Comparison of ENCODE assay signal across 11 cellular contexts in the genomic region with DNA sequence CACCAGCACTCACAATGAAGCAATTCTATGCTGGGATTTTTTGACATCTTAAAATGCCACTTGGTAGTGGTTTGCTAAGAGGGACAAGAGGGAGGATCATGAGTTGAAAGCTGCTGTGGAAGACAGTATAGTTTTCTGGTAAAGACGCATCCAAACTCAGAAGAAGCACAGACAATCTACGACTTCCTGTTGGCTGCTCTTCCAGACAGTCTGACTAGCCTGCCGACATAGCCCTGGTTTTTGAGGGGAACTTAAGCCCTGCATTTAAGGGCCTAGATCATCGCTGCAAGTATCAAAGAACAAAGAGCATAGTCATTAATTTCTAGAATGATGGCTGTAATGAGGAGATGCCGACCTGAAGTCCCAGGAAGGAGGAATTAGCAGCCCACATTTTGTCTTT.
DNase-seq lines count a peak whose midpoint lies in the region; ATAC-seq and TF ChIP-seq lines count a peak whose summit lies in the region.
"Had no signal": no experiment of that assay in that cellular context is flagged by ENCODE, and none has a peak within 500 bp of the region (broad histone marks: within the 10 kb centered on the region; RNA-seq: fewer than 3 reads in every experiment).

No MANE protein-coding gene starts in this region.

- CTCF ChIA-PET in activated CD8-positive, alpha-beta memory T cell treated with anti-CD3 and anti-CD28 coated beads, Interleukin-2, amount 10 ng/mL, durations not matched to agents 7 days and 5 days (lab: Charles Lee) = interaction anchor here (0.8 to 8.9 kb wide), 17 partner anchors 17 to 241 kb away, joined by 3 to 197 read pairs (median 16); a partner anchor contains a TSS
- CTCF ChIA-PET in activated B cell treated with CpG ODN at 0.5 μM for 24 hours (lab: Charles Lee) = interaction anchor here (0.9 to 6.6 kb wide), 20 partner anchors 14 to 956 kb away, joined by 3 to 104 read pairs (median 8); a partner anchor contains a TSS

- H3K27ac ChIP-seq in GM23338 (ENCODE audit: low read depth) (no peak overlapping the region), tibial artery (no peak overlapping the region)
- H3K27ac ChIP-seq: cardiac muscle cell had no signal

- POLR2A ChIA-PET in activated B cell treated with CpG ODN at 0.5 μM for 24 hours (lab: Charles Lee) = interaction anchor here (1.3 to 3.6 kb wide), 2 partner anchors 101 to 163 kb away, joined by 15 to 23 read pairs; a partner anchor contains a TSS
- POLR2A ChIA-PET in naive thymus-derived CD8-positive, alpha-beta T cell (lab: Charles Lee) = interaction anchor here (0.8 to 15.2 kb wide), 13 partner anchors 10 to 263 kb away, joined by 3 to 442 read pairs (median 4); a partner anchor contains a TSS

- H3K36me3 Mint-ChIP-seq in activated CD8-positive, alpha-beta memory T cell treated with anti-CD3 and anti-CD28 coated beads, Interleukin-2, amount 10 ng/mL, durations not matched to agents 7 days and 5 days = peaks cover 2% of the 10 kb centered on the region
- H3K36me3 Mint-ChIP-seq in GM23338 (ENCODE audit: low read depth) (no peaks in the 10 kb centered on the region; the same call in 2 of the 3 replicates), activated B cell treated with CpG ODN at 0.5 μM for 24 hours (ENCODE audit: low read depth) (no peaks in the 10 kb centered on the region)
- no peaks in the 10 kb centered on the region for H3K36me3 Mint-ChIP-seq in naive thymus-derived CD8-positive, alpha-beta T cell

- DNase-seq in activated CD8-positive, alpha-beta memory T cell treated with anti-CD3 and anti-CD28 coated beads, Interleukin-2, amount 10 ng/mL, durations not matched to agents 7 days and 5 days = no peak
- DNase-seq in activated CD8-positive, alpha-beta memory T cell treated with anti-CD3 and anti-CD28 coated beads, Interleukin-2, amount 50 U/mL, for 4 hours = no peak
- no peak for DNase-seq in GM23338 (ENCODE audit: low spot score)
- DNase-seq in activated B cell treated with CpG ODN at 0.5 μM for 24 hours = no peak
- DNase-seq in naive thymus-derived CD8-positive, alpha-beta T cell = peak in 3 of 10 donors; percentile 14 to 38 (median 31)
- no peak for DNase-seq in tibial artery
- no peak for DNase-seq in mucosa of descending colon
- DNase-seq in DMS 273 (lab: John Stamatoyannopoulos, UW; ENCODE audit: unreplicated experiment) = no peak
- DNase-seq: hippocampal formation had no signal

- H3K36me3 ChIP-seq in GM23338 (ENCODE audit: insufficient read depth) (no peaks in the 10 kb centered on the region), tibial artery (no peaks in the 10 kb centered on the region), mucosa of descending colon (ENCODE audit: low read depth) (no peaks in the 10 kb centered on the region)
- H3K36me3 ChIP-seq: cardiac muscle cell had no signal

- H3K27me3 Mint-ChIP-seq in activated CD8-positive, alpha-beta memory T cell treated with anti-CD3 and anti-CD28 coated beads, Interleukin-2, amount 10 ng/mL, durations not matched to agents 7 days and 5 days = no peaks in the 10 kb centered on the region
- peaks cover 6% of the 10 kb centered on the region for H3K27me3 Mint-ChIP-seq in GM23338 (ENCODE audit: insufficient read depth, low read depth, poor library complexity)
- no peaks in the 10 kb centered on the region for H3K27me3 Mint-ChIP-seq in activated B cell treated with CpG ODN at 0.5 μM for 24 hours
- no peaks in the 10 kb centered on the region for H3K27me3 Mint-ChIP-seq in naive thymus-derived CD8-positive, alpha-beta T cell
- H3K27me3 Mint-ChIP-seq: effector memory CD8-positive, alpha-beta T cell had no signal

- no peaks in the 10 kb centered on the region for H3K9me3 Mint-ChIP-seq in activated CD8-positive, alpha-beta memory T cell treated with anti-CD3 and anti-CD28 coated beads, Interleukin-2, amount 10 ng/mL, durations not matched to agents 7 days and 5 days (ENCODE audit: low read depth)
- H3K9me3 Mint-ChIP-seq in GM23338 = no peaks in the 10 kb centered on the region
- no peaks in the 10 kb centered on the region for H3K9me3 Mint-ChIP-seq in activated B cell treated with CpG ODN at 0.5 μM for 24 hours
- no peaks in the 10 kb centered on the region for H3K9me3 Mint-ChIP-seq in naive thymus-derived CD8-positive, alpha-beta T cell
- H3K9me3 Mint-ChIP-seq: effector memory CD8-positive, alpha-beta T cell had no signal

- no peaks in the 10 kb centered on the region for H3K4me1 ChIP-seq in GM23338 (ENCODE audit: insufficient read depth)
- no peaks in the 10 kb centered on the region for H3K4me1 ChIP-seq in tibial artery
- no peaks in the 10 kb centered on the region for H3K4me1 ChIP-seq in mucosa of descending colon (ENCODE audit: low read depth)

- peaks cover 73% of the 10 kb centered on the region for H3K4me1 Mint-ChIP-seq in activated CD8-positive, alpha-beta memory T cell treated with anti-CD3 and anti-CD28 coated beads, Interleukin-2, amount 10 ng/mL, durations not matched to agents 7 days and 5 days
- H3K4me1 Mint-ChIP-seq in GM23338 (peaks cover 3% of the 10 kb centered on the region; the same call in 2 of the 3 replicates), activated B cell treated with CpG ODN at 0.5 μM for 24 hours (peaks cover 42% of the 10 kb centered on the region)
- peaks cover 39 to 60% (median 55%) of the 10 kb centered on the region in 4 donors for H3K4me1 Mint-ChIP-seq in naive thymus-derived CD8-positive, alpha-beta T cell

- H3K9me3 ChIP-seq in tibial artery = no peaks in the 10 kb centered on the region
- no peaks in the 10 kb centered on the region for H3K9me3 ChIP-seq in mucosa of descending colon

- no peak overlapping the region for H3K4me2 ChIP-seq in GM23338

- no peak for ATAC-seq in activated CD8-positive, alpha-beta memory T cell treated with anti-CD3 and anti-CD28 coated beads, Interleukin-2, amount 10 ng/mL, durations not matched to agents 7 days and 5 days
- ATAC-seq in GM23338 = no peak
- ATAC-seq in activated B cell treated with CpG ODN at 0.5 μM for 24 hours (ENCODE audit: low read depth) = no peak
- peak; percentile 26 to 27 for ATAC-seq in naive thymus-derived CD8-positive, alpha-beta T cell
- no peak for ATAC-seq in mucosa of descending colon

- H4K20me1 ChIP-seq in GM23338 (replicated peaks; ENCODE audit: insufficient read depth) = no peaks in the 10 kb centered on the region

- no peak overlapping the region for H3K4me3 Mint-ChIP-seq in activated CD8-positive, alpha-beta memory T cell treated with anti-CD3 and anti-CD28 coated beads, Interleukin-2, amount 10 ng/mL, durations not matched to agents 7 days and 5 days
- H3K4me3 Mint-ChIP-seq in GM23338 (no peak overlapping the region), activated B cell treated with CpG ODN at 0.5 μM for 24 hours (no peak overlapping the region)
- H3K4me3 Mint-ChIP-seq in naive thymus-derived CD8-positive, alpha-beta T cell = peak overlapping the region in 9 of 10 donors; percentile 1 to 67 (median 46)

- H2AFZ ChIP-seq in GM23338 = peak overlapping the region; percentile 72; the same call in 1 of the 2 replicates

- intact Hi-C loops in activated B cell treated with CpG ODN at 0.5 μM for 24 hours (cut with micrococcal nuclease) = loop anchor here (2.0 to 10.0 kb wide), 2 partner anchors 860 to 956 kb away; no protein-coding TSS in a partner anchor
- intact Hi-C loops in tibial artery (cut with DNase I; ENCODE audit: low total_unique reads) = no loop called here
- intact Hi-C loops in mucosa of descending colon (cut with DNase I, micrococcal nuclease) = loop anchor here in 1 of 2 donors (10.0 kb wide), 1 partner anchor 470 kb away; no protein-coding TSS in a partner anchor

- H3K9me2 ChIP-seq in GM23338 (ENCODE audit: insufficient read depth) = no peaks in the 10 kb centered on the region

- H3F3A ChIP-seq in GM23338 (replicated peaks; ENCODE audit: low read depth) = no peaks in the 10 kb centered on the region

- TF ChIP-seq CTCF in GM23338 (conservative IDR thresholded peaks at IDR 0.05; ENCODE audit: low read depth in 2 of 2) (no peak), activated B cell treated with CpG ODN at 0.5 μM for 24 hours (IDR thresholded peaks at IDR 0.05) (no peak), tibial artery (IDR thresholded peaks at IDR 0.05) (no peak), mucosa of descending colon (IDR thresholded peaks at IDR 0.05) (no peak)

- peak overlapping the region; percentile 48 for H3K27ac Mint-ChIP-seq in activated CD8-positive, alpha-beta memory T cell treated with anti-CD3 and anti-CD28 coated beads, Interleukin-2, amount 10 ng/mL, durations not matched to agents 7 days and 5 days
- H3K27ac Mint-ChIP-seq in GM23338 = no peak overlapping the region
- H3K27ac Mint-ChIP-seq in activated B cell treated with CpG ODN at 0.5 μM for 24 hours = peak overlapping the region; percentile 9
- H3K27ac Mint-ChIP-seq in naive thymus-derived CD8-positive, alpha-beta T cell = peak overlapping the region; percentile 42 to 95 (median 88)

- H3K27me3 ChIP-seq in GM23338 (ENCODE audit: insufficient read depth) (no peaks in the 10 kb centered on the region), tibial artery (no peaks in the 10 kb centered on the region)

- H3K4me3 ChIP-seq in GM23338 (no peak overlapping the region), tibial artery (no peak overlapping the region), mucosa of descending colon (no peak overlapping the region)
- H3K4me3 ChIP-seq: cardiac muscle cell had no signal

- H3K79me2 ChIP-seq in GM23338 (replicated peaks; ENCODE audit: insufficient read depth) = no peaks in the 10 kb centered on the region

TF ChIP-seq in GM23338, 12 proteins besides CTCF, POLR2A, EP300 and RAD21 (continues in another document):
- TF ChIP-seq, protein P1, sequence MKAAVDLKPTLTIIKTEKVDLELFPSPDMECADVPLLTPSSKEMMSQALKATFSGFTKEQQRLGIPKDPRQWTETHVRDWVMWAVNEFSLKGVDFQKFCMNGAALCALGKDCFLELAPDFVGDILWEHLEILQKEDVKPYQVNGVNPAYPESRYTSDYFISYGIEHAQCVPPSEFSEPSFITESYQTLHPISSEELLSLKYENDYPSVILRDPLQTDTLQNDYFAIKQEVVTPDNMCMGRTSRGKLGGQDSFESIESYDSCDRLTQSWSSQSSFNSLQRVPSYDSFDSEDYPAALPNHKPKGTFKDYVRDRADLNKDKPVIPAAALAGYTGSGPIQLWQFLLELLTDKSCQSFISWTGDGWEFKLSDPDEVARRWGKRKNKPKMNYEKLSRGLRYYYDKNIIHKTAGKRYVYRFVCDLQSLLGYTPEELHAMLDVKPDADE (IDR thresholded peaks at IDR 0.05) = no peak

Comparison
In these comparisons a context has a peak if more than half of its experiments do, and no peak if none do; other contexts are left out.
1. ATAC-seq: peak in naive thymus-derived CD8-positive, alpha-beta T cell (2 of 2); none in activated CD8-positive, alpha-beta memory T cell treated with anti-CD3 and anti-CD28 coated beads, Interleukin-2, amount 10 ng/mL, durations not matched to agents 7 days and 5 days (single experiment), GM23338 (single experiment), activated B cell treated with CpG ODN at 0.5 μM for 24 hours (single experiment) and mucosa of descending colon (single experiment).
2. H3K4me3 Mint-ChIP-seq: peak in naive thymus-derived CD8-positive, alpha-beta T cell (9 of 10); none in activated CD8-positive, alpha-beta memory T cell treated with anti-CD3 and anti-CD28 coated beads, Interleukin-2, amount 10 ng/mL, durations not matched to agents 7 days and 5 days (single experiment), GM23338 (single experiment) and activated B cell treated with CpG ODN at 0.5 μM for 24 hours (single experiment).